In genomic region chr10:79448732-79449049, GRCh38 we compare ENCODE assay signal across 23 cellular contexts.
"Had no signal": no experiment of that assay in that cellular context is flagged by ENCODE, and none has a peak within 500 bp of the region (broad histone marks: within the 10 kb centered on the region; RNA-seq: fewer than 3 reads in every experiment).

No MANE protein-coding gene starts in this region.

- H3K27ac Mint-ChIP-seq: activated CD8-positive, alpha-beta T cell treated with anti-CD3 and anti-CD28 coated beads, Interleukin-2, amount 10 ng/mL, durations not matched to agents 7 days and 5 days; activated naive CD4-positive, alpha-beta T cell treated with anti-CD3 and anti-CD28 coated beads, Interleukin-2, amount 50 U/mL, for 24 hours; activated T-cell treated with anti-CD3 and anti-CD28 coated beads, Interleukin-2, amount 50 U/mL, for 72 hours had no signal

- H3K27me3 Mint-ChIP-seq: activated naive CD4-positive, alpha-beta T cell treated with anti-CD3 and anti-CD28 coated beads, Interleukin-2, amount 50 U/mL, for 24 hours had no signal

- ATAC-seq: activated CD8-positive, alpha-beta T cell treated with anti-CD3 and anti-CD28 coated beads, Interleukin-2, amount 10 ng/mL, durations not matched to agents 7 days and 5 days; activated T-cell treated with anti-CD3 and anti-CD28 coated beads, Interleukin-2, amount 50 U/mL, for 72 hours; left ventricle myocardium superior; mucosa of descending colon had no signal

- H3K4me3 ChIP-seq: ascending aorta, coronary artery, mucosa of descending colon, vagina had no signal

- DNase-seq: activated CD4-positive, alpha-beta T cell treated with anti-CD3 and anti-CD28 coated beads for 48 hours; activated CD4-positive, CD25-positive, alpha-beta regulatory T cell; activated CD8-positive, alpha-beta memory T cell treated with anti-CD3 and anti-CD28 coated beads, Interleukin-2, amount 50 U/mL, for 4 hours; activated CD8-positive, alpha-beta T cell treated with anti-CD3 and anti-CD28 coated beads, Interleukin-2, amount 10 ng/mL, durations not matched to agents 7 days and 5 days; activated gamma-delta T cell; activated T-cell treated with anti-CD3 and anti-CD28 coated beads, Interleukin-2, amount 50 U/mL, for 72 hours; erythroblast; kidney glomerular epithelial cell; left ventricle myocardium superior; mucosa of descending colon; naive B cell; stimulated activated CD4-positive, alpha-beta T cell treated with anti-CD3 and anti-CD28 coated beads, Interleukin-2, amount 100 ng/mL, for 24 hours; stimulated activated naive CD4-positive, alpha-beta T cell treated with Interleukin-2 at 50 U/mL for 16 hours; substantia nigra; SW 1271; trophoblast cell had no signal

- H3K9me3 ChIP-seq: ascending aorta, mucosa of descending colon, neutrophil, vagina had no signal

- H3K36me3 ChIP-seq: ascending aorta, neutrophil, vagina had no signal

- FAIRE-seq: endometrium, frontal cortex had no signal

- H3K4me3 Mint-ChIP-seq: activated CD8-positive, alpha-beta T cell treated with anti-CD3 and anti-CD28 coated beads, Interleukin-2, amount 10 ng/mL, durations not matched to agents 7 days and 5 days; activated naive CD4-positive, alpha-beta T cell treated with anti-CD3 and anti-CD28 coated beads, Interleukin-2, amount 50 U/mL, for 24 hours; activated T-cell treated with anti-CD3 and anti-CD28 coated beads, Interleukin-2, amount 50 U/mL, for 72 hours had no signal

- H3K27ac ChIP-seq: ascending aorta, coronary artery, neutrophil, vagina had no signal

- H3K27me3 ChIP-seq: ascending aorta, vagina had no signal

- H3K9me3 Mint-ChIP-seq: activated naive CD4-positive, alpha-beta T cell treated with anti-CD3 and anti-CD28 coated beads, Interleukin-2, amount 50 U/mL, for 24 hours; activated T-cell treated with anti-CD3 and anti-CD28 coated beads, Interleukin-2, amount 50 U/mL, for 72 hours; naive B cell had no signal

- H3K36me3 Mint-ChIP-seq: activated naive CD4-positive, alpha-beta T cell treated with anti-CD3 and anti-CD28 coated beads, Interleukin-2, amount 50 U/mL, for 24 hours; naive B cell had no signal
